ENCODE assay signal across 16 cellular contexts in genomic region chr2:239165206-239165831, GRCh38.
DNase-seq lines count a peak whose midpoint lies in the region; ATAC-seq and TF ChIP-seq lines count a peak whose summit lies in the region.
"Had no signal": no experiment of that assay in that cellular context is flagged by ENCODE, and none has a peak within 500 bp of the region (broad histone marks: within the 10 kb centered on the region; RNA-seq: fewer than 3 reads in every experiment).

No MANE protein-coding gene starts in this region.

- intact Hi-C loops in spleen (cut with DNase I; ENCODE audit: low total_unique reads) = no loop called here

- no peak overlapping the region for H3K27ac Mint-ChIP-seq in activated naive CD4-positive, alpha-beta T cell treated with anti-CD3 and anti-CD28 coated beads, Interleukin-2, amount 10 ng/mL, durations not matched to agents 7 days and 5 days

- ATAC-seq in left lobe of liver (no peak), GM21737 (IDR thresholded peaks at IDR 0.05; ENCODE audit: unreplicated experiment) (no peak)
- ATAC-seq: Panc1 had no signal

- peaks cover 71% of the 10 kb centered on the region for H3K36me3 Mint-ChIP-seq in activated naive CD4-positive, alpha-beta T cell treated with anti-CD3 and anti-CD28 coated beads, Interleukin-2, amount 10 ng/mL, durations not matched to agents 7 days and 5 days

- H3K4me1 Mint-ChIP-seq in activated naive CD4-positive, alpha-beta T cell treated with anti-CD3 and anti-CD28 coated beads, Interleukin-2, amount 10 ng/mL, durations not matched to agents 7 days and 5 days = peaks cover 22% of the 10 kb centered on the region

- H3K9me3 Mint-ChIP-seq in activated naive CD4-positive, alpha-beta T cell treated with anti-CD3 and anti-CD28 coated beads, Interleukin-2, amount 10 ng/mL, durations not matched to agents 7 days and 5 days = peaks cover under 1% of the 10 kb centered on the region

- H3K9me3 ChIP-seq in Peyer's patch (no peaks in the 10 kb centered on the region), spleen (peaks cover 0 to under 1% (median 0%) of the 10 kb centered on the region in 8 donors)

- no peak overlapping the region for H3K4me3 ChIP-seq in Peyer's patch
- no peak overlapping the region for H3K4me3 ChIP-seq in spleen

- no peaks in the 10 kb centered on the region for H3K27me3 Mint-ChIP-seq in activated naive CD4-positive, alpha-beta T cell treated with anti-CD3 and anti-CD28 coated beads, Interleukin-2, amount 10 ng/mL, durations not matched to agents 7 days and 5 days
- H3K27me3 Mint-ChIP-seq: stimulated activated naive CD8-positive, alpha-beta T cell treated with anti-CD3 and anti-CD28 coated beads, Interleukin-15, amount 100 ng/mL, for 72 hours had no signal

- DNase-seq in activated naive CD4-positive, alpha-beta T cell treated with anti-CD3 and anti-CD28 coated beads, Interleukin-2, amount 10 ng/mL, durations not matched to agents 7 days and 5 days = peak; percentile 6
- DNase-seq in activated naive CD4-positive, alpha-beta T cell treated with Interleukin-2 at 50 U/mL for 16 hours = no peak
- DNase-seq in Peyer's patch (peak in 2 of 3 donors; percentile 22 to 32), left lobe of liver (ENCODE audit: low spot score) (peak; percentile 37), spleen (peak; percentile 51), COLO668 (lab: John Stamatoyannopoulos, UW; ENCODE audit: unreplicated experiment) (no peak), caudate nucleus (lab: John Stamatoyannopoulos, UW) (no peak)
- DNase-seq: foreskin melanocyte, mesendoderm, NCI-H1048, NCI-H82, SW 1271 had no signal

- WGBS in spleen, 5 donors = 94 to 97% (median 96%) methylated on average over 19 of the region's 19 CpGs

- H3K36me3 ChIP-seq in Peyer's patch (peaks cover 0 to 23% (median 0%) of the 10 kb centered on the region in 3 donors), spleen (peaks cover 3 to 91% (median 35%) of the 10 kb centered on the region in 6 donors)

- no peak overlapping the region for H3K4me3 Mint-ChIP-seq in activated naive CD4-positive, alpha-beta T cell treated with anti-CD3 and anti-CD28 coated beads, Interleukin-2, amount 10 ng/mL, durations not matched to agents 7 days and 5 days

- TF ChIP-seq CTCF in Peyer's patch (IDR thresholded peaks at IDR 0.05) (no peak), spleen (IDR thresholded peaks at IDR 0.05 in 8 of 11, conservative IDR thresholded peaks at IDR 0.05 in 3 of 11) (no peak)

- no peak overlapping the region for H3K27ac ChIP-seq in Peyer's patch
- peak overlapping the region in 1 of 8 donors; percentile 40 for H3K27ac ChIP-seq in spleen
- no peak overlapping the region for H3K27ac ChIP-seq in caudate nucleus (ENCODE audit: low read depth, low read length)
- H3K27ac ChIP-seq: VCaP had no signal

- H3K4me1 ChIP-seq in Peyer's patch = no peaks in the 10 kb centered on the region
- H3K4me1 ChIP-seq in spleen = peaks cover 0 to 15% (median 3%) of the 10 kb centered on the region in 6 donors

- CTCF ChIA-PET in activated naive CD4-positive, alpha-beta T cell treated with anti-CD3 and anti-CD28 coated beads, Interleukin-2, amount 10 ng/mL, durations not matched to agents 7 days and 5 days (lab: Charles Lee) = no interaction called here

- no peaks in the 10 kb centered on the region for H3K27me3 ChIP-seq in Peyer's patch
- H3K27me3 ChIP-seq in spleen (replicated peaks in 1 of 7) = no peaks in the 10 kb centered on the region

- TF ChIP-seq POLR2A in Peyer's patch (IDR thresholded peaks at IDR 0.05) (no peak), spleen (IDR thresholded peaks at IDR 0.05) (no peak)

Comparison
In these comparisons a context has a peak if more than half of its experiments do, and no peak if none do; other contexts are left out.
1. DNase-seq: peak in activated naive CD4-positive, alpha-beta T cell treated with anti-CD3 and anti-CD28 coated beads, Interleukin-2, amount 10 ng/mL, durations not matched to agents 7 days and 5 days (single experiment), Peyer's patch (2 of 3), left lobe of liver (single experiment) and spleen (single experiment); none in activated naive CD4-positive, alpha-beta T cell treated with Interleukin-2 at 50 U/mL for 16 hours (single experiment), COLO668 (single experiment) and caudate nucleus (0 of 61).